1 cellular context compared by ENCODE assay signal in genomic region chr1:244860078-244860477, GRCh38.
TF ChIP-seq lines count a peak whose summit lies in the region.

No MANE protein-coding gene starts in this region.

TF ChIP-seq in WTC11, 78 proteins besides CTCF, POLR2A, EP300 and RAD21 (continued from another document):
- TF ChIP-seq MAX (CRISPR knock-in tag; IDR thresholded peaks at IDR 0.05) (no peak), ZNF263 (CRISPR knock-in tag; IDR thresholded peaks at IDR 0.05; ENCODE audit: low read depth) (no peak), EMX1 (CRISPR knock-in tag; IDR thresholded peaks at IDR 0.05) (no peak), CREM (CRISPR knock-in tag; IDR thresholded peaks at IDR 0.05) (no peak), CBFB (CRISPR knock-in tag; IDR thresholded peaks at IDR 0.05; ENCODE audit: low read depth) (no peak), ARID4B (CRISPR knock-in tag; IDR thresholded peaks at IDR 0.05; ENCODE audit: borderline replicate concordance) (no peak), MLX (CRISPR knock-in tag; IDR thresholded peaks at IDR 0.05) (no peak), ZNF671 (CRISPR knock-in tag; IDR thresholded peaks at IDR 0.05) (no peak)
